Comparison of ENCODE assay signal across 22 cellular contexts in genomic region chr1:237568955-237569354, GRCh38.
"Had no signal": no experiment of that assay in that cellular context is flagged by ENCODE, and none has a peak within 500 bp of the region (broad histone marks: within the 10 kb centered on the region; RNA-seq: fewer than 3 reads in every experiment).

No MANE protein-coding gene starts in this region.

- H3K27me3 ChIP-seq: brain microvascular endothelial cell had no signal

- ATAC-seq: activated T-cell treated with anti-CD3 and anti-CD28 coated beads, Interleukin-2, amount 50 U/mL, for 72 hours; PC-3; T-cell had no signal

- H3K27ac ChIP-seq: brain microvascular endothelial cell had no signal

- H3K36me3 ChIP-seq: brain microvascular endothelial cell had no signal

- DNase-seq: activated B cell treated with CpG ODN at 0.5 μM for 24 hours; activated CD4-positive, alpha-beta memory T cell treated with anti-CD3 and anti-CD28 coated beads, Interleukin-2, amount 10 ng/mL, durations not matched to agents 7 days and 5 days; activated CD4-positive, alpha-beta T cell treated with anti-CD3 and anti-CD28 coated beads for 1 hour; activated CD4-positive, alpha-beta T cell treated with anti-CD3 and anti-CD28 coated beads, Interleukin-2, amount 50 U/mL, for 1 hour; activated gamma-delta T cell treated with Interleukin-2 at 50 U/mL for 16 hours; activated naive CD4-positive, alpha-beta T cell treated with anti-CD3 and anti-CD28 coated beads, Interleukin-2, amount 10 ng/mL, durations not matched to agents 7 days and 5 days; activated naive CD8-positive, alpha-beta T cell treated with anti-CD3 and anti-CD28 coated beads for 36 hours; activated T-cell treated with anti-CD3 and anti-CD28 coated beads, Interleukin-2, amount 50 U/mL, for 72 hours; brain microvascular endothelial cell; caudate nucleus; Karpas-422; NCI-H1048; NCI-H146; NCI-H187 treated with DMSO at 0.1 percent for 48 hours; NCI-H2081 treated with DMSO at 0.1 percent for 48 hours; NCI-H446; NCI-H524; PC-3; SIG-M5; T-cell; T-helper 2 cell; T1000 had no signal
